1 cellular context compared by ENCODE assay signal in genomic region chr4:137608085-137608484, GRCh38.
TF ChIP-seq lines count a peak whose summit lies in the region.

No MANE protein-coding gene starts in this region.

TF ChIP-seq in SK-N-SH treated with all-trans-retinoic acid at 6 μM for 48 hours, 23 proteins besides CTCF, POLR2A, EP300 and RAD21 (continued from another document):
- TF ChIP-seq POU6F1 (CRISPR knock-in tag; IDR thresholded peaks at IDR 0.05; ENCODE audit: borderline replicate concordance, low read depth) (no peak), ZNF70 (CRISPR knock-in tag; IDR thresholded peaks at IDR 0.05) (no peak), PPARA (CRISPR knock-in tag; IDR thresholded peaks at IDR 0.05; ENCODE audit: borderline replicate concordance) (no peak), CREB5 (CRISPR knock-in tag; IDR thresholded peaks at IDR 0.05; ENCODE audit: low read depth) (no peak), ZFP30 (CRISPR knock-in tag; IDR thresholded peaks at IDR 0.05) (no peak), ZNF8 (CRISPR knock-in tag; IDR thresholded peaks at IDR 0.05) (no peak), OSR1 (CRISPR knock-in tag; IDR thresholded peaks at IDR 0.05) (no peak), RARB (CRISPR knock-in tag; IDR thresholded peaks at IDR 0.05) (no peak), ZFP3 (CRISPR knock-in tag; IDR thresholded peaks at IDR 0.05) (no peak), SNAI2 (CRISPR knock-in tag; IDR thresholded peaks at IDR 0.05) (no peak), ESRRG (CRISPR knock-in tag; IDR thresholded peaks at IDR 0.05) (no peak), PATZ1 (CRISPR knock-in tag; IDR thresholded peaks at IDR 0.05; ENCODE audit: borderline replicate concordance) (no peak), TCF4 (CRISPR knock-in tag; IDR thresholded peaks at IDR 0.05; ENCODE audit: borderline replicate concordance) (no peak), CSRNP3 (CRISPR knock-in tag; IDR thresholded peaks at IDR 0.05) (no peak)
